ENCODE assay signal across 20 cellular contexts in genomic region chr1:36572142-36572715, GRCh38.
DNase-seq lines count a peak whose midpoint lies in the region; ATAC-seq and TF ChIP-seq lines count a peak whose summit lies in the region.
"Had no signal": no experiment of that assay in that cellular context is flagged by ENCODE, and none has a peak within 500 bp of the region (broad histone marks: within the 10 kb centered on the region; RNA-seq: fewer than 3 reads in every experiment).

No MANE protein-coding gene starts in this region.

- no peaks in the 10 kb centered on the region for H3K23me2 ChIP-seq in H9 (ENCODE audit: insufficient read length, low read depth, low read length, poor library complexity, severe bottlenecking)

- no peak overlapping the region for H4K8ac ChIP-seq in H9 (replicated peaks; ENCODE audit: insufficient read length, low read depth, low read length)

- H3K9me3 Mint-ChIP-seq in CD14-positive monocyte (peaks cover 0 to 3% (median 0%) of the 10 kb centered on the region in 7 donors), H9 (no peaks in the 10 kb centered on the region), chondrocyte (ENCODE audit: low read depth) (no peaks in the 10 kb centered on the region), neural progenitor cell (no peaks in the 10 kb centered on the region)
- H3K9me3 Mint-ChIP-seq: IgD-negative memory B cell had no signal

- intact Hi-C loops in CD14-positive monocyte (cut with micrococcal nuclease), result no loop called here

- H3K27me3 ChIP-seq in H9 (ENCODE audit: insufficient read depth, low read length) (no peaks in the 10 kb centered on the region), neural progenitor cell (peaks cover 4% of the 10 kb centered on the region)
- H3K27me3 ChIP-seq: BLaER1 had no signal

- H3K36me3 ChIP-seq in neural progenitor cell, result no peaks in the 10 kb centered on the region
- H3K36me3 ChIP-seq: BLaER1 had no signal

- H2BK120ac ChIP-seq in H9 (ENCODE audit: low read depth, low read length, poor library complexity, severe bottlenecking), result no peak overlapping the region

- H3K4ac ChIP-seq in H9 (ENCODE audit: low read depth, low read length), result no peak overlapping the region

- no peak overlapping the region for H3K23ac ChIP-seq in H9 (ENCODE audit: insufficient read length, low read depth, low read length)

- no peak overlapping the region for H2AK5ac ChIP-seq in H9 (ENCODE audit: insufficient read length, low read length)

- DNase-seq in CD14-positive monocyte (ENCODE audit: low spot score) (peak; percentile 34), H9 (peak; percentile 56), chondrocyte (ENCODE audit: low spot score) (peak; percentile 71), neural progenitor cell (ENCODE audit: low spot score) (no peak), SW480 (ENCODE audit: low spot score) (no peak), cerebellar cortex (ENCODE audit: low spot score) (no peak)
- DNase-seq: DMS79 treated with DMSO at 0.1 percent for 48 hours, Karpas-422, NCI-H1048, NCI-H1436, NCI-H1930, NCI-H510A, NCI-H774, PC-3, RPMI8226, SHP77 treated with DMSO at 0.1 percent for 48 hours, SK-N-SH had no signal

- peaks cover 12% of the 10 kb centered on the region for H3F3A ChIP-seq in neural progenitor cell (ENCODE audit: low read depth)

- ATAC-seq in GM18873 (IDR thresholded peaks at IDR 0.05; ENCODE audit: low FRiP score, unreplicated experiment), result no peak
- ATAC-seq: PC-3 had no signal

- no peaks in the 10 kb centered on the region for H3K79me1 ChIP-seq in H9 (ENCODE audit: insufficient read depth, low read depth, low read length, poor library complexity, severe bottlenecking)

- WGBS in H9 (ENCODE audit: extremely low coverage, insufficient read length, low lambda C conversion rate), result no CpG with 5 or more reads among the region's 15 CpGs

- H2BK5ac ChIP-seq in H9 (ENCODE audit: insufficient read length, low read length), result no peak overlapping the region

- H3K9ac ChIP-seq in H9 (ENCODE audit: extremely low read depth, insufficient read length, low read length) (no peak overlapping the region), neural progenitor cell (no peak overlapping the region)
- H3K9ac ChIP-seq: BLaER1, SK-N-SH had no signal

- H3K27me3 Mint-ChIP-seq in CD14-positive monocyte (ENCODE audit: low read depth in 3 of 3) (peaks cover 4 to 23% (median 14%) of the 10 kb centered on the region in 3 donors), H9 (ENCODE audit: low read depth) (peaks cover 16% of the 10 kb centered on the region), chondrocyte (ENCODE audit: low read depth) (peaks cover 43% of the 10 kb centered on the region), neural progenitor cell (ENCODE audit: insufficient read depth, low read depth) (peaks cover 8% of the 10 kb centered on the region)

- H3K18ac ChIP-seq in H9 (ENCODE audit: insufficient read length, low read depth, low read length), result no peak overlapping the region

- H3K56ac ChIP-seq in H9 (ENCODE audit: insufficient read length, low read depth, low read length), result no peak overlapping the region

- no peaks in the 10 kb centered on the region for H3K4me1 ChIP-seq in H9 (ENCODE audit: insufficient read depth, low read length)
- peaks cover 16% of the 10 kb centered on the region for H3K4me1 ChIP-seq in neural progenitor cell

- H4K91ac ChIP-seq in H9 (ENCODE audit: insufficient read length, low read depth, low read length), result no peak overlapping the region

- H3K4me2 ChIP-seq in H9 (ENCODE audit: insufficient read depth, insufficient read length, low read length), result no peak overlapping the region
- no peak overlapping the region for H3K4me2 ChIP-seq in neural progenitor cell
- H3K4me2 ChIP-seq: BLaER1, SK-N-SH had no signal

- H2BK15ac ChIP-seq in H9 (ENCODE audit: low read depth, low read length), result no peak overlapping the region

- H3K9me3 ChIP-seq in H9 (ENCODE audit: control insufficient read depth, low read depth, low read length) (no peaks in the 10 kb centered on the region), neural progenitor cell (ENCODE audit: low read depth) (no peaks in the 10 kb centered on the region)
- H3K9me3 ChIP-seq: BLaER1, SK-N-SH had no signal

- H3K4me1 Mint-ChIP-seq in CD14-positive monocyte, result no peaks in the 10 kb centered on the region
- H3K4me1 Mint-ChIP-seq in H9, result peaks cover 16 to 24% of the 10 kb centered on the region in 2 experiments
- H3K4me1 Mint-ChIP-seq in chondrocyte (ENCODE audit: low read depth), result no peaks in the 10 kb centered on the region
- H3K4me1 Mint-ChIP-seq in neural progenitor cell, result no peaks in the 10 kb centered on the region
- H3K4me1 Mint-ChIP-seq: IgD-negative memory B cell had no signal

- no peak overlapping the region for H3T11ph ChIP-seq in H9 (ENCODE audit: low read length)

- TF ChIP-seq CTCF in CD14-positive monocyte (IDR thresholded peaks at IDR 0.05) (no peak), H9 (conservative IDR thresholded peaks at IDR 0.05) (no peak), chondrocyte (IDR thresholded peaks at IDR 0.05) (no peak), neural progenitor cell (IDR thresholded peaks at IDR 0.05) (no peak)

- H3K27ac ChIP-seq in H9 (ENCODE audit: insufficient read length, low read depth, low read length) (no peak overlapping the region), neural progenitor cell (no peak overlapping the region)
- H3K27ac ChIP-seq: BLaER1 had no signal

- no peak overlapping the region for H2AFZ ChIP-seq in H9 (ENCODE audit: low read length)
- H2AFZ ChIP-seq in neural progenitor cell (replicated peaks), result no peak overlapping the region

- no peak overlapping the region for H2BK12ac ChIP-seq in H9 (ENCODE audit: insufficient read length, low read depth, low read length)

- H3K27ac Mint-ChIP-seq in CD14-positive monocyte (peak overlapping the region in 1 of 7 donors; percentile 76), H9 (peak overlapping the region in 1 of 3 experiments; percentile 83; a peak in 1 of 7 replicates), chondrocyte (ENCODE audit: unreplicated experiment) (no peak overlapping the region), neural progenitor cell (peak overlapping the region; percentile 5)
- H3K27ac Mint-ChIP-seq: IgD-negative memory B cell had no signal

- H2BK20ac ChIP-seq in H9 (ENCODE audit: low read depth, low read length, poor library complexity, severe bottlenecking), result no peak overlapping the region

- H3K4me3 Mint-ChIP-seq in CD14-positive monocyte, result no peak overlapping the region
- H3K4me3 Mint-ChIP-seq in H9, result no peak overlapping the region
- no peak overlapping the region for H3K4me3 Mint-ChIP-seq in chondrocyte (ENCODE audit: unreplicated experiment)
- no peak overlapping the region for H3K4me3 Mint-ChIP-seq in neural progenitor cell
- H3K4me3 Mint-ChIP-seq: IgD-negative memory B cell had no signal

- H4K20me1 ChIP-seq in H9 (ENCODE audit: control insufficient read depth, insufficient read depth, insufficient read length) (no peaks in the 10 kb centered on the region), neural progenitor cell (ENCODE audit: low read depth) (no peaks in the 10 kb centered on the region)
- H4K20me1 ChIP-seq: BLaER1 had no signal

- no peak overlapping the region for H3K14ac ChIP-seq in H9 (ENCODE audit: insufficient read depth, low read length)

- no peak overlapping the region for H4K5ac ChIP-seq in H9 (ENCODE audit: insufficient read length, low read depth, low read length)

- H3K79me2 ChIP-seq in H9 (ENCODE audit: insufficient read depth, low read length) (no peaks in the 10 kb centered on the region), neural progenitor cell (ENCODE audit: low read depth) (no peaks in the 10 kb centered on the region)

- H3K36me3 Mint-ChIP-seq in CD14-positive monocyte (no peaks in the 10 kb centered on the region), H9 (ENCODE audit: insufficient read depth in 1 of 3, low read depth in 3 of 3) (no peaks in the 10 kb centered on the region), chondrocyte (ENCODE audit: low read depth) (no peaks in the 10 kb centered on the region), neural progenitor cell (no peaks in the 10 kb centered on the region)

- no peak overlapping the region for H3K4me3 ChIP-seq in neural progenitor cell
- H3K4me3 ChIP-seq: BLaER1 had no signal

Comparison
In these comparisons a context has a peak if more than half of its experiments do, and no peak if none do; other contexts are left out.
1. DNase-seq: peak in CD14-positive monocyte (single experiment), H9 (single experiment) and chondrocyte (single experiment); none in neural progenitor cell (single experiment), SW480 (single experiment) and cerebellar cortex (single experiment).